In the genomic region with DNA sequence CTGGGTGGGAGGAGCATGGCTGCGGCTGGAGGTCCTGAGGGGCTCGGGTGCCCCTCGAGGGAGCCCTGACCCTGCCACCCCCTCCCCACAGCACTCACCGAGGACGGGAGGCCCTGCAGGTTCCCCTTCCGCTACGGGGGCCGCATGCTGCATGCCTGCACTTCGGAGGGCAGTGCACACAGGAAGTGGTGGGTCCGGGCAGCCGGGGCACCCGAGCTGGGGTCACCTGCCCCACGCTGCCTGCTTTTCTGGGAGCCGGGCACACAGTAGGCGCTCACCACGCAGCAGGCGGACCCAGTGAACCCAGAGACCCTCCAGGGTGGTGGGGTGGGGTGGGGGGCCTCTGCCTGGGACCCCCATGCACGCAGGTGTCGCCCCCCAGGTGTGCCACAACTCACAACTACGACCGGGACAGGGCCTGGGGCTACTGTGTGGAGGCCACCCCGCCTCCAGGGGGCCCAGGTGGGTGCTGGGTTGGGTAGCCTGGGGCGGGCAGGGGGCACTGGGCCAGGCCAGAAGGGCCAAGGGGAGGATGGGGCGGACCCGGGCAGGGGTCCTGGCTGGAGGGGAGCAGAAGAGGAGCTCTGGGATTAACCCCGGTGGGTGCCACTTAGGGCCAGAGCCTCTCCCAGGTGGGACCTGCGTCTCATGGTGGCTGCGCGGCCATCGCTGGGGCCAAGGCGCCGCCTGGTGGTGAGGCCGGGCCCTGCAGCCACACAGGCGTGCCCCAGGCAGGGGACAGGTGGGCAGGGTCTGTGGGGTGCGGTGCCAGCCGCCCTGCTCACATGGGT, we compare ENCODE assay signal across 8 cellular contexts. TPM values are rescaled to one million over a fixed set of nuclear protein-coding genes. Genes with fewer than 3 reads are reported as not detected.
DNase-seq lines count a peak whose midpoint lies in the region; ATAC-seq and TF ChIP-seq lines count a peak whose summit lies in the region.

No MANE protein-coding gene starts in this region.

- peak; percentile 57 for ATAC-seq in HG02678 (IDR thresholded peaks at IDR 0.05; ENCODE audit: unreplicated experiment)

- H3K9me3 ChIP-seq in cardiac muscle cell (ENCODE audit: low read depth) = no peaks in the 10 kb centered on the region

- DNase-seq in ELF-1 (ENCODE audit: low read depth, low spot score) (peak; percentile 72), RKO (ENCODE audit: low spot score) (peak; percentile 19), cardiac muscle cell (ENCODE audit: low read depth in 1 of 2, low spot score in 1 of 2) (peak; percentile 38 to 58), SIG-M5 treated with dmso at 0.1 percent for 504 hours (lab: John Stamatoyannopoulos, UW; ENCODE audit: unreplicated experiment) (no peak), dedifferentiated amniotic fluid mesenchymal stem cell (ENCODE audit: extremely low spot score) (no peak)
- DNase-seq in activated effector memory CD4-positive, alpha-beta T cell treated with anti-CD3 and anti-CD28 coated beads, Interleukin-2, amount 50 U/mL, for 16 hours = peak; percentile 87
- peak; percentile 63 for DNase-seq in stimulated activated CD4-positive, alpha-beta T cell treated with anti-CD3 and anti-CD28 coated beads, Interleukin-12 subunit alpha, Interleukin-12 subunit beta, amount 100 ng/mL, for 4 hours

- no peak overlapping the region for H3K27ac ChIP-seq in cardiac muscle cell

- TF ChIP-seq CTCF in cardiac muscle cell (IDR thresholded peaks at IDR 0.05; ENCODE audit: low read depth, low read length) = peak; percentile 92

- no peaks in the 10 kb centered on the region for H3K27me3 ChIP-seq in cardiac muscle cell

- no peaks in the 10 kb centered on the region for H3K36me3 ChIP-seq in cardiac muscle cell

- H3K4me3 ChIP-seq in cardiac muscle cell = no peak overlapping the region

- H3K4me1 ChIP-seq in cardiac muscle cell (ENCODE audit: low read depth) = no peaks in the 10 kb centered on the region

RNA-seq across cellular contexts. Expression of a gene that starts 1.4 kb away (rescaled TPM):
- total RNA-seq in cardiac muscle cell = 2.3 TPM in 2 replicates
- polyA plus RNA-seq in cardiac muscle cell = 1.5 and 2.0 TPM in 2 replicates

RNA-seq across cellular contexts. Expression of a gene that starts 20.0 kb away (rescaled TPM):
- total RNA-seq in cardiac muscle cell = 14.3 and 18.0 TPM in 2 replicates
- 13.7 and 14.4 TPM in 2 replicates for polyA plus RNA-seq in cardiac muscle cell

Comparison
In these comparisons a context has a peak if more than half of its experiments do, and no peak if none do; other contexts are left out.
1. DNase-seq: peak in ELF-1 (single experiment), RKO (single experiment), activated effector memory CD4-positive, alpha-beta T cell treated with anti-CD3 and anti-CD28 coated beads, Interleukin-2, amount 50 U/mL, for 16 hours (single experiment), cardiac muscle cell (2 of 2) and stimulated activated CD4-positive, alpha-beta T cell treated with anti-CD3 and anti-CD28 coated beads, Interleukin-12 subunit alpha, Interleukin-12 subunit beta, amount 100 ng/mL, for 4 hours (single experiment); none in SIG-M5 treated with dmso at 0.1 percent for 504 hours (single experiment) and dedifferentiated amniotic fluid mesenchymal stem cell (single experiment).